In the genomic region with DNA sequence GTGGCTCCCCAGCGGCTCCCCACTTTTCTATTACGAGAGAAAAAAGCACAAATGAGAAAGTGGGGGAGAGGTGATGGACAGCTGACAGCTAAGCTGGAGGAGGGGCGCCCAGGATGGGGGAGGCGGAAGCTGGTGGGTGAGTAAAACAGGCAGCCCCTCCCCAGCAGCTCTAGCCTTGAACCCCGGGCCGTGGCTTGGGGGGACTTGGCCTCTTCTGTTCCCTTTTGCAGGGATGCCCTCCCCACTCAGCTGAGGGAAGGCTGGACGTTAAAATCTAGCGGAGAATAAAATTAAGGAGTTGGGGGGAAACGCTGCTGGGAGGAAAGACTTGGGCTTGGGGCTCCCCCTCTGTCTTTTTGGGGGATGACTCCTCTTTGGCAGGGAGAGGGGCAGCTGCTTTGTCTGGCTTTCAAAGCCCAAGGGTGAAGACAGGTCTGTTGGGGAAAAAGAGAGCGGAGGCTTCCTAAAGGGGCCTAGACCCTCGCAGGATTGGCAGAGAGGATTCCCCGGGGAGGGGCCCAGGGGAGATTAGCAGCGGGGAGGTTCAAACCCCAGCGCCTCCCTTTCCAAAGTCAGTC, we compare ENCODE assay signal across 6 cellular contexts. TPM values are rescaled to one million over a fixed set of nuclear protein-coding genes. Genes with fewer than 3 reads are reported as not detected.
DNase-seq lines count a peak whose midpoint lies in the region; ATAC-seq and TF ChIP-seq lines count a peak whose summit lies in the region.

No MANE protein-coding gene starts in this region.

- no peak for TF ChIP-seq POLR2A in right lobe of liver (IDR thresholded peaks at IDR 0.05)

- WGBS in right lobe of liver (ENCODE audit: insufficient coverage, low coverage, low lambda C conversion rate, missing lambda C conversion rate) = 32% methylated on average over 13 of the region's 14 CpGs

- peaks cover 0 to 4% (median 0%) of the 10 kb centered on the region in 4 donors for H3K9me3 ChIP-seq in right lobe of liver

- H3K4me3 ChIP-seq in AG04449 (ENCODE audit: low read depth, low read length) (peak overlapping the region; percentile 79), H7 (ENCODE audit: insufficient read depth, low read depth, low read length) (peak overlapping the region; percentile 66), right lobe of liver (peak overlapping the region; percentile 70 to 83 (median 75))

- CTCF ChIA-PET in AG04449 (lab: Yijun Ruan, JAX) = interaction anchor here (1.1 to 2.5 kb wide), 4 partner anchors 16 to 44 kb away, joined by 3 to 7 read pairs (median 5); a partner anchor contains a TSS

- POLR2A ChIA-PET in AG04449 (lab: Yijun Ruan, JAX) = interaction anchor here (1.1 to 1.2 kb wide), 2 partner anchors 26 to 45 kb away, joined by 3 read pairs; a partner anchor contains a TSS

- peak overlapping the region; percentile 99 for H3K4me3 Mint-ChIP-seq in activated T-helper 1 cell treated with anti-CD3 and anti-CD28 coated beads, Interleukin-12 subunit alpha, Interleukin-12 subunit beta, Interleukin-2, Interleukin-4 antibody, amounts not matched to agents 30 ng/mL and 10 ng/mL and 1 ng/mL, durations not matched to agents 14 hours and 24 hours and 36 hours

- H3K27me3 ChIP-seq in H7 (ENCODE audit: control insufficient read depth, insufficient read depth, low read length) (peaks cover 9% of the 10 kb centered on the region), right lobe of liver (no peaks in the 10 kb centered on the region)

- DNase-seq in AG04449 (ENCODE audit: low read depth, low spot score) (no peak), H7 (peak; percentile 79), right lobe of liver (peak in 1 of 3 donors; percentile 53), COLO668 (lab: John Stamatoyannopoulos, UW; ENCODE audit: unreplicated experiment) (no peak)
- no peak for DNase-seq in activated T-helper 1 cell treated with anti-CD3 and anti-CD28 coated beads, Interleukin-12 subunit alpha, Interleukin-12 subunit beta, Interleukin-2, Interleukin-4 antibody, amounts not matched to agents 30 ng/mL and 10 ng/mL and 1 ng/mL, durations not matched to agents 14 hours and 24 hours and 36 hours (ENCODE audit: low spot score)

- H3K36me3 ChIP-seq in H7 (replicated peaks; ENCODE audit: control insufficient read depth, insufficient read depth, low read length) (peaks cover 3% of the 10 kb centered on the region), right lobe of liver (peaks cover 0 to 13% (median under 1%) of the 10 kb centered on the region in 4 donors)

- TF ChIP-seq CTCF in AG04449 (IDR thresholded peaks at IDR 0.05; ENCODE audit: insufficient read depth, low read length, missing control alignments) = no peak
- no peak for TF ChIP-seq CTCF in right lobe of liver (IDR thresholded peaks at IDR 0.05)

- no peaks in the 10 kb centered on the region for H3K27me3 Mint-ChIP-seq in activated T-helper 1 cell treated with anti-CD3 and anti-CD28 coated beads, Interleukin-12 subunit alpha, Interleukin-12 subunit beta, Interleukin-2, Interleukin-4 antibody, amounts not matched to agents 30 ng/mL and 10 ng/mL and 1 ng/mL, durations not matched to agents 14 hours and 24 hours and 36 hours (ENCODE audit: insufficient read depth)

- H3K9me3 Mint-ChIP-seq in activated T-helper 1 cell treated with anti-CD3 and anti-CD28 coated beads, Interleukin-12 subunit alpha, Interleukin-12 subunit beta, Interleukin-2, Interleukin-4 antibody, amounts not matched to agents 30 ng/mL and 10 ng/mL and 1 ng/mL, durations not matched to agents 14 hours and 24 hours and 36 hours = peaks cover 7% of the 10 kb centered on the region

- peak overlapping the region; percentile 100 for H3K27ac Mint-ChIP-seq in activated T-helper 1 cell treated with anti-CD3 and anti-CD28 coated beads, Interleukin-12 subunit alpha, Interleukin-12 subunit beta, Interleukin-2, Interleukin-4 antibody, amounts not matched to agents 30 ng/mL and 10 ng/mL and 1 ng/mL, durations not matched to agents 14 hours and 24 hours and 36 hours

- peaks cover 16% of the 10 kb centered on the region for H3K4me1 Mint-ChIP-seq in activated T-helper 1 cell treated with anti-CD3 and anti-CD28 coated beads, Interleukin-12 subunit alpha, Interleukin-12 subunit beta, Interleukin-2, Interleukin-4 antibody, amounts not matched to agents 30 ng/mL and 10 ng/mL and 1 ng/mL, durations not matched to agents 14 hours and 24 hours and 36 hours (ENCODE audit: low read depth)

- ATAC-seq in right lobe of liver (peak in 1 of 4 donors; percentile 1), HG02840 (IDR thresholded peaks at IDR 0.05; ENCODE audit: low FRiP score, unreplicated experiment) (no peak)

- H3K27ac ChIP-seq in right lobe of liver = peak overlapping the region in 2 of 3 donors; percentile 79 to 86

- H3K4me1 ChIP-seq in right lobe of liver = no peaks in the 10 kb centered on the region

- intact Hi-C loops in activated T-helper 1 cell treated with anti-CD3 and anti-CD28 coated beads, Interleukin-12 subunit alpha, Interleukin-12 subunit beta, Interleukin-2, Interleukin-4 antibody, amounts not matched to agents 30 ng/mL and 10 ng/mL and 1 ng/mL, durations not matched to agents 14 hours and 24 hours and 36 hours (cut with micrococcal nuclease) = loop anchor here (1.0 to 2.0 kb wide), 4 partner anchors 11 to 45 kb away; a partner anchor contains a TSS
- intact Hi-C loops in right lobe of liver (cut with DNase I) = no loop called here

- H3K36me3 Mint-ChIP-seq in activated T-helper 1 cell treated with anti-CD3 and anti-CD28 coated beads, Interleukin-12 subunit alpha, Interleukin-12 subunit beta, Interleukin-2, Interleukin-4 antibody, amounts not matched to agents 30 ng/mL and 10 ng/mL and 1 ng/mL, durations not matched to agents 14 hours and 24 hours and 36 hours (ENCODE audit: low read depth) = peaks cover 40% of the 10 kb centered on the region

RNA-seq across cellular contexts. Expression of a gene that starts 1.4 kb away (rescaled TPM):
- 107 and 128 TPM in 2 replicates for total RNA-seq in H7 (2014; rRNA removed; shearing (Covaris generic))
- total RNA-seq in activated T-helper 1 cell treated with anti-CD3 and anti-CD28 coated beads, Interleukin-12 subunit alpha, Interleukin-12 subunit beta, Interleukin-2, Interleukin-4 antibody, amounts not matched to agents 30 ng/mL and 10 ng/mL and 1 ng/mL, durations not matched to agents 14 hours and 24 hours and 36 hours = 130 TPM in 2 replicates
- 10 to 100 TPM in 5 of 6 experiments, 1 to 10 TPM in 1; 10.0 to 25.3 (median 15.6) TPM for total RNA-seq in right lobe of liver

RNA-seq across cellular contexts. Expression of a gene that starts 6.4 kb away (rescaled TPM):
- 0.94 and 1.3 TPM in 2 replicates for total RNA-seq in H7 (2014; rRNA removed; shearing (Covaris generic))
- total RNA-seq in activated T-helper 1 cell treated with anti-CD3 and anti-CD28 coated beads, Interleukin-12 subunit alpha, Interleukin-12 subunit beta, Interleukin-2, Interleukin-4 antibody, amounts not matched to agents 30 ng/mL and 10 ng/mL and 1 ng/mL, durations not matched to agents 14 hours and 24 hours and 36 hours = 0.67 and 1.1 TPM in 2 replicates
- total RNA-seq in right lobe of liver = under 1 TPM in 1 of 6 experiments, not detected in 5; 0.27 TPM

RNA-seq across cellular contexts. Expression of a gene that starts 19.4 kb away (rescaled TPM):
- total RNA-seq in H7 (2014; rRNA removed; shearing (Covaris generic)) = 0.52 and 0.92 TPM in 2 replicates
- total RNA-seq in activated T-helper 1 cell treated with anti-CD3 and anti-CD28 coated beads, Interleukin-12 subunit alpha, Interleukin-12 subunit beta, Interleukin-2, Interleukin-4 antibody, amounts not matched to agents 30 ng/mL and 10 ng/mL and 1 ng/mL, durations not matched to agents 14 hours and 24 hours and 36 hours = 2.3 TPM in 2 replicates
- total RNA-seq in right lobe of liver = 10 to 100 TPM in 1 of 6 experiments, 1 to 10 TPM in 5; 3.6 to 12.0 (median 6.1) TPM

RNA-seq across cellular contexts. Expression of a gene that starts 25.6 kb away (rescaled TPM):
- 31.0 and 31.7 TPM in 2 replicates for total RNA-seq in H7 (2014; rRNA removed; shearing (Covaris generic))
- 58.6 and 63.7 TPM in 2 replicates for total RNA-seq in activated T-helper 1 cell treated with anti-CD3 and anti-CD28 coated beads, Interleukin-12 subunit alpha, Interleukin-12 subunit beta, Interleukin-2, Interleukin-4 antibody, amounts not matched to agents 30 ng/mL and 10 ng/mL and 1 ng/mL, durations not matched to agents 14 hours and 24 hours and 36 hours
- 10 to 100 TPM; 54.8 to 87.5 (median 63.1) TPM for total RNA-seq in right lobe of liver

RNA-seq across cellular contexts. Expression of a gene that starts 30.1 kb away (rescaled TPM):
- 8.1 and 9.4 TPM in 2 replicates for total RNA-seq in H7 (2014; rRNA removed; shearing (Covaris generic))
- total RNA-seq in activated T-helper 1 cell treated with anti-CD3 and anti-CD28 coated beads, Interleukin-12 subunit alpha, Interleukin-12 subunit beta, Interleukin-2, Interleukin-4 antibody, amounts not matched to agents 30 ng/mL and 10 ng/mL and 1 ng/mL, durations not matched to agents 14 hours and 24 hours and 36 hours = 0.65 TPM in 1 of 2 replicates, not detected in the other
- total RNA-seq in right lobe of liver = 10 to 100 TPM in 4 of 6 experiments, 1 to 10 TPM in 2; 5.3 to 33.9 (median 17.0) TPM
